Comparison of ENCODE assay signal across 19 cellular contexts in the genomic region with DNA sequence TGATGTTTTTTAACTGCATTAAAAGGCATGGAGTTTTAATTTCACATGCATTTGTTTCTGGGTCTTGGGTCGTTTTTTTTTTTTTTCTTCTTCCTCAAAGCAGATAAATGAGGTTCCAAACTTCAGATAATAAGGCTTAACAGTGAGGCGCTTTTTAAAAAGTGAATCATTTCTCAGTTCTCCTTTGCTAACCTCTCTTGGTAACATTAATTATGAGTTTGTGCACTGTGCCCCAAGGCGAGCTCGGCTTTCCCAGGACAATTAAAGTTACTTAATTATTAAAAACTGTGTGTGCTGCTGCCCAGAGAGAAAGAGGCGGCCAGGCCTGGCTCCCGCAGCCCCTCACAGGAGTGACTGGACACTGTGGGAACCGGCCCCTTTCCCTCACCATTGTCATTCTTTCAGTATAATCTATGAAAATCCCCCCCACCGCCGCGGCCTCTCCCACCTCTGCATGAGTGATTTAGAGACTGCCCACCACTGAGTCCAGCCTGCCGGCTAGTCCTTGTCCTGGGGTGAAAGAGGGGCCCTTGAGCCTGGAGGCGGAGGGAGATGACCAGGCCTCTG. TPM values are rescaled to one million over a fixed set of nuclear protein-coding genes. Genes with fewer than 3 reads are reported as not detected.
A peak's percentile ranks its signal among the peaks of the same experiment; 100 is the strongest.
DNase-seq lines count a peak whose midpoint lies in the region; ATAC-seq and TF ChIP-seq lines count a peak whose summit lies in the region.
"Had no signal": no experiment of that assay in that cellular context is flagged by ENCODE, and none has a peak within 500 bp of the region (broad histone marks: within the 10 kb centered on the region; RNA-seq: fewer than 3 reads in every experiment).

No MANE protein-coding gene starts in this region.

- intact Hi-C loops in OCI-LY7 (cut with micrococcal nuclease; ENCODE audit: unreplicated experiment), result no loop called here
- intact Hi-C loops in mucosa of descending colon (cut with DNase I, micrococcal nuclease), result no loop called here

- H3K4me1 ChIP-seq in GM23338 (ENCODE audit: insufficient read depth), result no peaks in the 10 kb centered on the region; the same call in 1 of the 2 replicates
- peaks cover 43% of the 10 kb centered on the region for H3K4me1 ChIP-seq in OCI-LY7 (ENCODE audit: insufficient read depth, low read length, poor library complexity, severe bottlenecking)
- H3K4me1 ChIP-seq in mucosa of descending colon (ENCODE audit: low read depth), result no peaks in the 10 kb centered on the region
- H3K4me1 ChIP-seq: HAP-1 had no signal

- TF ChIP-seq CTCF in GM23338 (conservative IDR thresholded peaks at IDR 0.05; ENCODE audit: low read depth in 2 of 2) (no peak), OCI-LY7 (conservative IDR thresholded peaks at IDR 0.05; ENCODE audit: low read length) (no peak), mucosa of descending colon (IDR thresholded peaks at IDR 0.05) (no peak)

- DNase-seq in GM23338 (ENCODE audit: low spot score), result no peak
- no peak for DNase-seq in OCI-LY7 (ENCODE audit: low spot score)
- peak; percentile 59 for DNase-seq in left kidney (ENCODE audit: low read depth, low spot score)
- peak; percentile 87 for DNase-seq in renal cortical epithelial cell (ENCODE audit: low read depth)
- no peak for DNase-seq in RKO (ENCODE audit: low spot score)
- no peak for DNase-seq in activated CD8-positive, alpha-beta memory T cell treated with anti-CD3 and anti-CD28 coated beads for 24 hours
- DNase-seq in mucosa of descending colon, result no peak
- DNase-seq: ACHN; CD8-positive, alpha-beta T cell; DND-41; GDM1; NCI-H1436; NCI-H2029 treated with DMSO at 0.1 percent for 48 hours; NCI-H510A treated with DMSO at 0.1 percent for 48 hours; Peyer's patch; SHP77 had no signal

- no peaks in the 10 kb centered on the region for H3K9me3 ChIP-seq in OCI-LY7 (ENCODE audit: low read length)
- no peaks in the 10 kb centered on the region for H3K9me3 ChIP-seq in mucosa of descending colon
- H3K9me3 ChIP-seq: HAP-1, Peyer's patch had no signal

- H3K27ac ChIP-seq in GM23338 (ENCODE audit: low read depth), result no peak overlapping the region
- H3K27ac ChIP-seq in OCI-LY7 (ENCODE audit: low read depth, low read length, poor library complexity, severe bottlenecking), result no peak overlapping the region
- H3K27ac ChIP-seq: Peyer's patch had no signal

- H3K4me3 ChIP-seq in GM23338 (no peak overlapping the region), OCI-LY7 (ENCODE audit: low read depth, low read length, poor library complexity, severe bottlenecking) (no peak overlapping the region), mucosa of descending colon (no peak overlapping the region)
- H3K4me3 ChIP-seq: HAP-1, Peyer's patch had no signal

- ATAC-seq in GM23338 (no peak), GM21825 (IDR thresholded peaks at IDR 0.05; ENCODE audit: unreplicated experiment) (no peak), mucosa of descending colon (no peak)
- ATAC-seq: CD8-positive, alpha-beta T cell had no signal

- H3K27me3 ChIP-seq in GM23338 (ENCODE audit: insufficient read depth), result no peaks in the 10 kb centered on the region
- H3K27me3 ChIP-seq: Peyer's patch had no signal

- peaks cover 22% of the 10 kb centered on the region for H3K4me1 Mint-ChIP-seq in GM23338

- H4K20me1 ChIP-seq in GM23338 (replicated peaks; ENCODE audit: insufficient read depth) (no peaks in the 10 kb centered on the region), OCI-LY7 (ENCODE audit: insufficient read depth, low read length) (no peaks in the 10 kb centered on the region)

- H2AFZ ChIP-seq in GM23338 (no peak overlapping the region), OCI-LY7 (ENCODE audit: low read length) (peak overlapping the region; percentile 75; the same call in 1 of the 2 replicates)

- H3F3A ChIP-seq in GM23338 (replicated peaks; ENCODE audit: low read depth), result no peaks in the 10 kb centered on the region

- H3K27me3 Mint-ChIP-seq in GM23338 (ENCODE audit: insufficient read depth, low read depth, poor library complexity), result peaks cover 9% of the 10 kb centered on the region
- H3K27me3 Mint-ChIP-seq: B cell had no signal

- H3K79me2 ChIP-seq in GM23338 (replicated peaks; ENCODE audit: insufficient read depth) (no peaks in the 10 kb centered on the region), OCI-LY7 (ENCODE audit: insufficient read depth, low read depth, low read length) (no peaks in the 10 kb centered on the region)

- no peaks in the 10 kb centered on the region; the same call in 2 of the 3 replicates for H3K36me3 Mint-ChIP-seq in GM23338 (ENCODE audit: low read depth)
- H3K36me3 Mint-ChIP-seq: CD8-positive, alpha-beta T cell had no signal

- CTCF ChIA-PET in OCI-LY7 (lab: Charles Lee; ENCODE audit: unreplicated experiment), result no interaction called here

- no TSS peak for BruUV-seq in OCI-LY7 (replicated peaks; lab: Mats Ljungman, UMichigan)

- H3K27ac Mint-ChIP-seq in GM23338, result 0 out of 2 replicates have a peak overlapping the region, but pooled peaks have one; percentile 28
- H3K27ac Mint-ChIP-seq: B cell; CD8-positive, alpha-beta T cell had no signal

- H3K4me2 ChIP-seq in GM23338, result no peak overlapping the region
- H3K4me2 ChIP-seq in OCI-LY7 (ENCODE audit: low read length), result no peak overlapping the region

- H3K4me3 Mint-ChIP-seq in GM23338, result no peak overlapping the region
- H3K4me3 Mint-ChIP-seq: B cell; CD8-positive, alpha-beta T cell had no signal

- no peaks in the 10 kb centered on the region for H3K9me3 Mint-ChIP-seq in GM23338
- H3K9me3 Mint-ChIP-seq: CD8-positive, alpha-beta T cell had no signal

- POLR2A ChIA-PET in OCI-LY7 (lab: Charles Lee), result interaction anchor here (0.9 to 1.2 kb wide), 4 partner anchors 9 to 42 kb away, joined by 4 to 5 read pairs (median 4); no protein-coding TSS in a partner anchor

- H3K9me2 ChIP-seq in GM23338 (ENCODE audit: insufficient read depth), result peaks cover 4% of the 10 kb centered on the region; the same call in 1 of the 2 replicates
- H3K9me2 ChIP-seq in OCI-LY7 (ENCODE audit: insufficient read depth, low read length), result no peaks in the 10 kb centered on the region

- no peaks in the 10 kb centered on the region for H3K36me3 ChIP-seq in GM23338 (ENCODE audit: insufficient read depth)
- no peaks in the 10 kb centered on the region for H3K36me3 ChIP-seq in OCI-LY7 (ENCODE audit: insufficient read depth, low read length)
- H3K36me3 ChIP-seq in mucosa of descending colon (ENCODE audit: low read depth), result no peaks in the 10 kb centered on the region
- H3K36me3 ChIP-seq: HAP-1, Peyer's patch had no signal

TF ChIP-seq in GM23338, 12 proteins besides CTCF, POLR2A, EP300 and RAD21:
- TF ChIP-seq JUNB (IDR thresholded peaks at IDR 0.05; ENCODE audit: unreplicated experiment) (no peak), EZH2phosphoT487 (IDR thresholded peaks at IDR 0.05; ENCODE audit: unreplicated experiment) (no peak), EZH2 (IDR thresholded peaks at IDR 0.05; ENCODE audit: low read depth, unreplicated experiment) (no peak)
- TF ChIP-seq, protein P1, sequence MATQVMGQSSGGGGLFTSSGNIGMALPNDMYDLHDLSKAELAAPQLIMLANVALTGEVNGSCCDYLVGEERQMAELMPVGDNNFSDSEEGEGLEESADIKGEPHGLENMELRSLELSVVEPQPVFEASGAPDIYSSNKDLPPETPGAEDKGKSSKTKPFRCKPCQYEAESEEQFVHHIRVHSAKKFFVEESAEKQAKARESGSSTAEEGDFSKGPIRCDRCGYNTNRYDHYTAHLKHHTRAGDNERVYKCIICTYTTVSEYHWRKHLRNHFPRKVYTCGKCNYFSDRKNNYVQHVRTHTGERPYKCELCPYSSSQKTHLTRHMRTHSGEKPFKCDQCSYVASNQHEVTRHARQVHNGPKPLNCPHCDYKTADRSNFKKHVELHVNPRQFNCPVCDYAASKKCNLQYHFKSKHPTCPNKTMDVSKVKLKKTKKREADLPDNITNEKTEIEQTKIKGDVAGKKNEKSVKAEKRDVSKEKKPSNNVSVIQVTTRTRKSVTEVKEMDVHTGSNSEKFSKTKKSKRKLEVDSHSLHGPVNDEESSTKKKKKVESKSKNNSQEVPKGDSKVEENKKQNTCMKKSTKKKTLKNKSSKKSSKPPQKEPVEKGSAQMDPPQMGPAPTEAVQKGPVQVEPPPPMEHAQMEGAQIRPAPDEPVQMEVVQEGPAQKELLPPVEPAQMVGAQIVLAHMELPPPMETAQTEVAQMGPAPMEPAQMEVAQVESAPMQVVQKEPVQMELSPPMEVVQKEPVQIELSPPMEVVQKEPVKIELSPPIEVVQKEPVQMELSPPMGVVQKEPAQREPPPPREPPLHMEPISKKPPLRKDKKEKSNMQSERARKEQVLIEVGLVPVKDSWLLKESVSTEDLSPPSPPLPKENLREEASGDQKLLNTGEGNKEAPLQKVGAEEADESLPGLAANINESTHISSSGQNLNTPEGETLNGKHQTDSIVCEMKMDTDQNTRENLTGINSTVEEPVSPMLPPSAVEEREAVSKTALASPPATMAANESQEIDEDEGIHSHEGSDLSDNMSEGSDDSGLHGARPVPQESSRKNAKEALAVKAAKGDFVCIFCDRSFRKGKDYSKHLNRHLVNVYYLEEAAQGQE (IDR thresholded peaks at IDR 0.05; ENCODE audit: unreplicated experiment), result no peak
- TF ChIP-seq, protein P2, sequence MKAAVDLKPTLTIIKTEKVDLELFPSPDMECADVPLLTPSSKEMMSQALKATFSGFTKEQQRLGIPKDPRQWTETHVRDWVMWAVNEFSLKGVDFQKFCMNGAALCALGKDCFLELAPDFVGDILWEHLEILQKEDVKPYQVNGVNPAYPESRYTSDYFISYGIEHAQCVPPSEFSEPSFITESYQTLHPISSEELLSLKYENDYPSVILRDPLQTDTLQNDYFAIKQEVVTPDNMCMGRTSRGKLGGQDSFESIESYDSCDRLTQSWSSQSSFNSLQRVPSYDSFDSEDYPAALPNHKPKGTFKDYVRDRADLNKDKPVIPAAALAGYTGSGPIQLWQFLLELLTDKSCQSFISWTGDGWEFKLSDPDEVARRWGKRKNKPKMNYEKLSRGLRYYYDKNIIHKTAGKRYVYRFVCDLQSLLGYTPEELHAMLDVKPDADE (IDR thresholded peaks at IDR 0.05), result no peak

RNA-seq across cellular contexts. Expression of a gene that starts 43.1 kb away (rescaled TPM):
- 40.3 and 42.7 TPM in 2 replicates for total RNA-seq in GM23338 (2014; rRNA removed; shearing (Covaris generic))
- 59.3 and 60.8 TPM in 2 replicates for polyA plus RNA-seq in GM23338 (2016; fragmentation: Nextera tagmentation; extraction: Ambion mirVana)
- total RNA-seq in OCI-LY7 (2014; rRNA removed; shearing (Covaris generic)), result 0.72 and 1.1 TPM in 2 replicates
- total RNA-seq in OCI-LY7 (2022), result 3.0 and 3.4 TPM in 2 replicates
- 9.4 and 18.6 TPM in 2 replicates for total RNA-seq in renal cortical epithelial cell
- total RNA-seq in mucosa of descending colon, result 100 to 1,000 TPM in 1 of 3 donors, 10 to 100 TPM in 2; 60.9 to 116 (median 99.0) TPM

Comparison
In these comparisons a context has a peak if more than half of its experiments do, and no peak if none do; other contexts are left out.
1. DNase-seq: peak in left kidney (single experiment) and renal cortical epithelial cell (single experiment); none in GM23338 (single experiment), OCI-LY7 (single experiment), RKO (single experiment), activated CD8-positive, alpha-beta memory T cell treated with anti-CD3 and anti-CD28 coated beads for 24 hours (single experiment) and mucosa of descending colon (0 of 3).